In the genomic region with DNA sequence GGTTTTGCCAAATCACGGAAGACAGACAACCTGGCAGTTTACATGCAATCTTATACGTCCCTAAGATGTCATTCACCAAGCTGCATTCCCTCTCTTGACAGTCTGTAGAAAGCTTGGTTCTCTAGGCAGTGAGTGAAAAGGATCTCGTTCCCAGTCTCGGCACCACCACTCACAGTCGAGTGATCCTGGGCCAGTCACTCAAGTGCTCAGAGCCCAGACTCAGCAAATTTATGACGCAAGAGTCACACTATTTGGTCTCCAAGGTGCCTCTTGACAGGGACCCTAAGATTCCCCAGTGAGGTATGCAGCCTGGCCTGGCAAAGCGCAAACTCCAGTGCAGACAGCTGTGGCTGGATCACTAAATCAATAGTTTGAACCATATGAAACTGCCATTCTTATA, we compare ENCODE assay signal across 23 cellular contexts.
"Had no signal": no experiment of that assay in that cellular context is flagged by ENCODE, and none has a peak within 500 bp of the region (broad histone marks: within the 10 kb centered on the region; RNA-seq: fewer than 3 reads in every experiment).

No MANE protein-coding gene starts in this region.

- H3K4me2 ChIP-seq: neural progenitor cell, smooth muscle cell had no signal

- H3K27ac ChIP-seq: brain microvascular endothelial cell, dorsolateral prefrontal cortex, foreskin keratinocyte, neural progenitor cell, right lobe of liver, stomach, upper lobe of left lung, WERI-Rb-1 had no signal

- ATAC-seq: activated CD4-positive, alpha-beta T cell treated with anti-CD3 and anti-CD28 coated beads for 36 hours; activated T-helper 17 cell treated with anti-CD3 and anti-CD28 coated beads, Interleukin-2, amount 50 U/mL, for 72 hours; foreskin keratinocyte; left colon; right lobe of liver had no signal

- H3K4me1 ChIP-seq: foreskin keratinocyte had no signal

- H2AFZ ChIP-seq: neural progenitor cell had no signal

- H3K4me3 ChIP-seq: dorsolateral prefrontal cortex, lung, neural progenitor cell, right lobe of liver, smooth muscle cell, stomach, upper lobe of left lung had no signal

- FAIRE-seq: colon, islet of Langerhans had no signal

- H3K9me3 ChIP-seq: right lobe of liver, stomach, upper lobe of left lung had no signal

- H3K36me3 ChIP-seq: neural progenitor cell, right lobe of liver, upper lobe of left lung, WERI-Rb-1 had no signal

- H3K9ac ChIP-seq: neural progenitor cell had no signal

- H3K27me3 ChIP-seq: brain microvascular endothelial cell, dorsolateral prefrontal cortex, foreskin keratinocyte, neural progenitor cell, right lobe of liver, stomach, upper lobe of left lung had no signal

- DNase-seq: activated CD4-positive, alpha-beta memory T cell treated with anti-CD3 and anti-CD28 coated beads for 36 hours; activated CD4-positive, alpha-beta T cell treated with anti-CD3 and anti-CD28 coated beads for 36 hours; activated naive CD4-positive, alpha-beta T cell treated with anti-CD3 and anti-CD28 coated beads for 36 hours; activated T-cell treated with anti-CD3 and anti-CD28 coated beads, Interleukin-2, amount 50 U/mL, for 1 hour; anterior cingulate cortex; brain microvascular endothelial cell; central memory CD4-positive, alpha-beta T cell; foreskin keratinocyte; hippocampal formation; left colon; stimulated activated CD4-positive, alpha-beta T cell treated with anti-CD3 and anti-CD28 coated beads, Interleukin-4, amount 100 ng/mL, for 1 hour; stomach; T-helper 2 cell had no signal
